1 cellular context compared by ENCODE assay signal in the genomic region with DNA sequence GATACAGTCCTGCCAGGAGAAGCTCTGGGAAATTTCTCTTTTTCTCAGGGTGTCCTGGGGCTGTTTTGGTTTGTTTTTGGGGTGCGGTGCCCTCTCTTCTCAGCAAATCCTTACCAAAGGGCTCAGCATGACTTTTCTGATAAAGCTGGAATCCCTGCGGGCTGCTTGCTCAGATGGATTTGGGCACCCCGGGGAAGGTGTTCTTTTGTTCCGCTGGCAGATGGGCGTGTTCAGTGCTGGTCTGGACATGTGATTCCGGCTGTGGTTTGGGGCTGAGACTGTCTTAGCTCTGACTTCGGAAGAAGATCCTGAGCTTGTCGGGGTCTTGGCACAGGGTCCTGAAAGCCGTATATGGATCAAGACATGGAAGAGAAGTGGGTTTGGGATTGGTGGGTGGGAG.
TF ChIP-seq lines count a peak whose summit lies in the region.

No MANE protein-coding gene starts in this region.

TF ChIP-seq in GM23338, 12 proteins besides CTCF, POLR2A, EP300 and RAD21 (continued from another document):
- TF ChIP-seq, protein P1, sequence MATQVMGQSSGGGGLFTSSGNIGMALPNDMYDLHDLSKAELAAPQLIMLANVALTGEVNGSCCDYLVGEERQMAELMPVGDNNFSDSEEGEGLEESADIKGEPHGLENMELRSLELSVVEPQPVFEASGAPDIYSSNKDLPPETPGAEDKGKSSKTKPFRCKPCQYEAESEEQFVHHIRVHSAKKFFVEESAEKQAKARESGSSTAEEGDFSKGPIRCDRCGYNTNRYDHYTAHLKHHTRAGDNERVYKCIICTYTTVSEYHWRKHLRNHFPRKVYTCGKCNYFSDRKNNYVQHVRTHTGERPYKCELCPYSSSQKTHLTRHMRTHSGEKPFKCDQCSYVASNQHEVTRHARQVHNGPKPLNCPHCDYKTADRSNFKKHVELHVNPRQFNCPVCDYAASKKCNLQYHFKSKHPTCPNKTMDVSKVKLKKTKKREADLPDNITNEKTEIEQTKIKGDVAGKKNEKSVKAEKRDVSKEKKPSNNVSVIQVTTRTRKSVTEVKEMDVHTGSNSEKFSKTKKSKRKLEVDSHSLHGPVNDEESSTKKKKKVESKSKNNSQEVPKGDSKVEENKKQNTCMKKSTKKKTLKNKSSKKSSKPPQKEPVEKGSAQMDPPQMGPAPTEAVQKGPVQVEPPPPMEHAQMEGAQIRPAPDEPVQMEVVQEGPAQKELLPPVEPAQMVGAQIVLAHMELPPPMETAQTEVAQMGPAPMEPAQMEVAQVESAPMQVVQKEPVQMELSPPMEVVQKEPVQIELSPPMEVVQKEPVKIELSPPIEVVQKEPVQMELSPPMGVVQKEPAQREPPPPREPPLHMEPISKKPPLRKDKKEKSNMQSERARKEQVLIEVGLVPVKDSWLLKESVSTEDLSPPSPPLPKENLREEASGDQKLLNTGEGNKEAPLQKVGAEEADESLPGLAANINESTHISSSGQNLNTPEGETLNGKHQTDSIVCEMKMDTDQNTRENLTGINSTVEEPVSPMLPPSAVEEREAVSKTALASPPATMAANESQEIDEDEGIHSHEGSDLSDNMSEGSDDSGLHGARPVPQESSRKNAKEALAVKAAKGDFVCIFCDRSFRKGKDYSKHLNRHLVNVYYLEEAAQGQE (IDR thresholded peaks at IDR 0.05; ENCODE audit: unreplicated experiment) = no peak
- TF ChIP-seq NANOG (IDR thresholded peaks at IDR 0.05; ENCODE audit: borderline replicate concordance) = no peak
- TF ChIP-seq, protein P2, sequence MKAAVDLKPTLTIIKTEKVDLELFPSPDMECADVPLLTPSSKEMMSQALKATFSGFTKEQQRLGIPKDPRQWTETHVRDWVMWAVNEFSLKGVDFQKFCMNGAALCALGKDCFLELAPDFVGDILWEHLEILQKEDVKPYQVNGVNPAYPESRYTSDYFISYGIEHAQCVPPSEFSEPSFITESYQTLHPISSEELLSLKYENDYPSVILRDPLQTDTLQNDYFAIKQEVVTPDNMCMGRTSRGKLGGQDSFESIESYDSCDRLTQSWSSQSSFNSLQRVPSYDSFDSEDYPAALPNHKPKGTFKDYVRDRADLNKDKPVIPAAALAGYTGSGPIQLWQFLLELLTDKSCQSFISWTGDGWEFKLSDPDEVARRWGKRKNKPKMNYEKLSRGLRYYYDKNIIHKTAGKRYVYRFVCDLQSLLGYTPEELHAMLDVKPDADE (IDR thresholded peaks at IDR 0.05) = no peak
